8 cellular contexts compared by ENCODE assay signal in genomic region chrX:66015152-66015827, GRCh38. TPM values are rescaled to one million over a fixed set of nuclear protein-coding genes. Genes with fewer than 3 reads are reported as not detected.
DNase-seq lines count a peak whose midpoint lies in the region; ATAC-seq and TF ChIP-seq lines count a peak whose summit lies in the region.

No MANE protein-coding gene starts in this region.

- no peak overlapping the region for H2AK5ac ChIP-seq in H9 (ENCODE audit: insufficient read length, low read length)

- H4K20me1 ChIP-seq in H9 (ENCODE audit: control insufficient read depth, insufficient read depth, insufficient read length) = no peaks in the 10 kb centered on the region

- H3K27me3 Mint-ChIP-seq in activated CD8-positive, alpha-beta T cell treated with anti-CD3 and anti-CD28 coated beads for 36 hours = no peaks in the 10 kb centered on the region
- H3K27me3 Mint-ChIP-seq in H9 (ENCODE audit: low read depth) (peaks cover 2% of the 10 kb centered on the region; the same call in 1 of the 2 replicates), WTC11 (ENCODE audit: low read depth) (no peaks in the 10 kb centered on the region)

- POLR2A ChIA-PET in activated CD8-positive, alpha-beta T cell treated with anti-CD3 and anti-CD28 coated beads for 36 hours (lab: Charles Lee) = interaction anchor here (0.5 to 1.3 kb wide), 2 partner anchors 42 to 310 kb away, joined by 3 to 4 read pairs; no protein-coding TSS in a partner anchor
- POLR2A ChIA-PET in WTC11 (lab: Charles Lee) = no interaction called here

- no peaks in the 10 kb centered on the region for H3K23me2 ChIP-seq in H9 (ENCODE audit: insufficient read length, low read depth, low read length, poor library complexity, severe bottlenecking)

- H3K36me3 Mint-ChIP-seq in activated CD8-positive, alpha-beta T cell treated with anti-CD3 and anti-CD28 coated beads for 36 hours (ENCODE audit: low read depth) = peaks cover 2% of the 10 kb centered on the region
- H3K36me3 Mint-ChIP-seq in H9 (ENCODE audit: insufficient read depth in 1 of 3, low read depth in 3 of 3) = no peaks in the 10 kb centered on the region; a peak in 1 of 7 replicates
- H3K36me3 Mint-ChIP-seq in WTC11 = no peaks in the 10 kb centered on the region

- DNase-seq in activated CD8-positive, alpha-beta T cell treated with anti-CD3 and anti-CD28 coated beads for 36 hours = no peak
- DNase-seq in DMS114 treated with DMSO at 0.1 percent for 48 hours (lab: John Stamatoyannopoulos, UW; ENCODE audit: unreplicated experiment) (no peak), H9 (no peak), WTC11 (ENCODE audit: low spot score) (no peak)

- H4K5ac ChIP-seq in H9 (ENCODE audit: insufficient read length, low read depth, low read length) = no peak overlapping the region

- intact Hi-C loops in activated CD8-positive, alpha-beta T cell treated with anti-CD3 and anti-CD28 coated beads for 36 hours (cut with micrococcal nuclease) = no loop called here

- peak overlapping the region; percentile 47 for H3K27ac ChIP-seq in skeletal muscle tissue (ENCODE audit: low read depth, low read length)
- no peak overlapping the region for H3K27ac ChIP-seq in H9 (ENCODE audit: insufficient read length, low read depth, low read length)

- H3K56ac ChIP-seq in H9 (ENCODE audit: insufficient read length, low read depth, low read length) = no peak overlapping the region

- H3K4me2 ChIP-seq in H9 (ENCODE audit: insufficient read depth, insufficient read length, low read length) = no peak overlapping the region

- ATAC-seq in GM18909 (IDR thresholded peaks at IDR 0.05; ENCODE audit: poor library complexity, unreplicated experiment) (peak; percentile 39), HG03108 (IDR thresholded peaks at IDR 0.05; ENCODE audit: unreplicated experiment) (peak; percentile 44), WTC11 (no peak), HG02970 (IDR thresholded peaks at IDR 0.05; ENCODE audit: low FRiP score, unreplicated experiment) (no peak)
- ATAC-seq in activated CD8-positive, alpha-beta T cell treated with anti-CD3 and anti-CD28 coated beads for 36 hours = peak; percentile 17

- no peak overlapping the region for H3K4me3 Mint-ChIP-seq in activated CD8-positive, alpha-beta T cell treated with anti-CD3 and anti-CD28 coated beads for 36 hours
- no peak overlapping the region for H3K4me3 Mint-ChIP-seq in H9
- no peak overlapping the region for H3K4me3 Mint-ChIP-seq in WTC11

- no peak for TF ChIP-seq CTCF in activated CD8-positive, alpha-beta T cell treated with anti-CD3 and anti-CD28 coated beads for 36 hours (IDR thresholded peaks at IDR 0.05)
- no peak for TF ChIP-seq CTCF in H9 (conservative IDR thresholded peaks at IDR 0.05)
- no peak for TF ChIP-seq CTCF in WTC11 (IDR thresholded peaks at IDR 0.05)

- H3K4me3 ChIP-seq in skeletal muscle tissue (ENCODE audit: low read length in 3 of 3) = peak overlapping the region in 2 of 3 donors; percentile 14 to 32

- H3K9ac ChIP-seq in skeletal muscle tissue (ENCODE audit: low read depth in 1 of 3, low read length in 3 of 3) (no peak overlapping the region), H9 (ENCODE audit: extremely low read depth, insufficient read length, low read length) (no peak overlapping the region)

- H3K27me3 ChIP-seq in skeletal muscle tissue (ENCODE audit: control insufficient read depth in 3 of 3, insufficient read depth in 3 of 3, low read length in 3 of 3) (no peaks in the 10 kb centered on the region), H9 (ENCODE audit: insufficient read depth, low read length) (no peaks in the 10 kb centered on the region)

- H2BK15ac ChIP-seq in H9 (ENCODE audit: low read depth, low read length) = no peak overlapping the region

- no peak overlapping the region for H2BK120ac ChIP-seq in H9 (ENCODE audit: low read depth, low read length, poor library complexity, severe bottlenecking)

- no peak overlapping the region for H4K91ac ChIP-seq in H9 (ENCODE audit: insufficient read length, low read depth, low read length)

- H2BK20ac ChIP-seq in H9 (ENCODE audit: low read depth, low read length, poor library complexity, severe bottlenecking) = no peak overlapping the region

- H3T11ph ChIP-seq in H9 (ENCODE audit: low read length) = no peak overlapping the region

- H3K18ac ChIP-seq in H9 (ENCODE audit: insufficient read length, low read depth, low read length) = no peak overlapping the region

- no peak overlapping the region for H3K23ac ChIP-seq in H9 (ENCODE audit: insufficient read length, low read depth, low read length)

- no peaks in the 10 kb centered on the region for H3K36me3 ChIP-seq in skeletal muscle tissue (ENCODE audit: control insufficient read depth in 3 of 3, insufficient read depth in 3 of 3, low read length in 3 of 3)

- H2BK12ac ChIP-seq in H9 (ENCODE audit: insufficient read length, low read depth, low read length) = no peak overlapping the region

- peak overlapping the region; percentile 69 for H3K27ac Mint-ChIP-seq in activated CD8-positive, alpha-beta T cell treated with anti-CD3 and anti-CD28 coated beads for 36 hours
- H3K27ac Mint-ChIP-seq in H9 (peak overlapping the region in 1 of 3 experiments; percentile 44; a peak in 1 of 7 replicates), WTC11 (no peak overlapping the region)

- H3K79me1 ChIP-seq in H9 (ENCODE audit: insufficient read depth, low read depth, low read length, poor library complexity, severe bottlenecking) = no peaks in the 10 kb centered on the region

- peaks cover 75% of the 10 kb centered on the region for H3K4me1 Mint-ChIP-seq in activated CD8-positive, alpha-beta T cell treated with anti-CD3 and anti-CD28 coated beads for 36 hours (ENCODE audit: low read depth)
- H3K4me1 Mint-ChIP-seq in H9 (no peaks in the 10 kb centered on the region), WTC11 (peaks cover 5% of the 10 kb centered on the region)

- no peak overlapping the region for H3K14ac ChIP-seq in H9 (ENCODE audit: insufficient read depth, low read length)

- no peaks in the 10 kb centered on the region for H3K79me2 ChIP-seq in H9 (ENCODE audit: insufficient read depth, low read length)

- CTCF ChIA-PET in activated CD8-positive, alpha-beta T cell treated with anti-CD3 and anti-CD28 coated beads for 36 hours (lab: Charles Lee) = interaction anchor here (1.4 kb wide), 2 partner anchors 22 to 434 kb away, joined by 3 read pairs; no protein-coding TSS in a partner anchor
- CTCF ChIA-PET in WTC11 (lab: Charles Lee) = no interaction called here

- H3K9me3 ChIP-seq in skeletal muscle tissue (ENCODE audit: control insufficient read depth in 3 of 3, low read length in 3 of 3) (no peaks in the 10 kb centered on the region), H9 (ENCODE audit: control insufficient read depth, low read depth, low read length) (peaks cover 62% of the 10 kb centered on the region)

- H2AFZ ChIP-seq in H9 (ENCODE audit: low read length) = no peak overlapping the region

- no peak overlapping the region for H2BK5ac ChIP-seq in H9 (ENCODE audit: insufficient read length, low read length)

- H4K8ac ChIP-seq in H9 (replicated peaks; ENCODE audit: insufficient read length, low read depth, low read length) = no peak overlapping the region

- WGBS in H9 (ENCODE audit: extremely low coverage, insufficient read length, low lambda C conversion rate) = no CpG with 5 or more reads among the region's 2 CpGs

- no peaks in the 10 kb centered on the region for H3K9me3 Mint-ChIP-seq in activated CD8-positive, alpha-beta T cell treated with anti-CD3 and anti-CD28 coated beads for 36 hours
- H3K9me3 Mint-ChIP-seq in H9 = peaks cover 50 to 61% of the 10 kb centered on the region in 2 experiments
- no peaks in the 10 kb centered on the region for H3K9me3 Mint-ChIP-seq in WTC11

- H3K4ac ChIP-seq in H9 (ENCODE audit: low read depth, low read length) = no peak overlapping the region

- H3K4me1 ChIP-seq in skeletal muscle tissue (ENCODE audit: control insufficient read depth in 3 of 3, insufficient read depth in 3 of 3, low read length in 3 of 3) = peaks cover 0 to 2% (median 0%) of the 10 kb centered on the region in 3 donors
- H3K4me1 ChIP-seq in H9 (ENCODE audit: insufficient read depth, low read length) = no peaks in the 10 kb centered on the region

TF ChIP-seq in WTC11, 78 proteins besides CTCF, POLR2A, EP300 and RAD21:
- TF ChIP-seq MLX (CRISPR knock-in tag; IDR thresholded peaks at IDR 0.05) (no peak), E2F5 (CRISPR knock-in tag; IDR thresholded peaks at IDR 0.05) (no peak), ZNF512 (CRISPR knock-in tag; IDR thresholded peaks at IDR 0.05; ENCODE audit: borderline replicate concordance) (no peak)

RNA-seq across cellular contexts. Expression of gene VSIG4, which starts 24.6 kb away (rescaled TPM):
- total RNA-seq in activated CD8-positive, alpha-beta T cell treated with anti-CD3 and anti-CD28 coated beads for 36 hours = under 1 TPM in 1 of 2 experiments, not detected in 1; 0.23 TPM
- 37.1 TPM for total RNA-seq in skeletal muscle tissue
- total RNA-seq in H9 (2021) = not detected in 2 replicates
- total RNA-seq in WTC11 (2021) = 0.24 to 0.41 TPM (median 0.25 TPM) in 3 replicates

Comparison
In these comparisons a context has a peak if more than half of its experiments do, and no peak if none do; other contexts are left out.
1. ATAC-seq: peak in GM18909 (single experiment), HG03108 (single experiment) and activated CD8-positive, alpha-beta T cell treated with anti-CD3 and anti-CD28 coated beads for 36 hours (single experiment); none in WTC11 (single experiment) and HG02970 (single experiment).
2. RNA of gene VSIG4, which starts 24.6 kb away (total RNA-seq): 37.1 TPM in skeletal muscle tissue (single experiment); 0.24 to 0.41 TPM in WTC11, 0.23 TPM in activated CD8-positive, alpha-beta T cell treated with anti-CD3 and anti-CD28 coated beads for 36 hours and not detected in H9; every median in the first group is over 10 times any median in the second.